Comparison of ENCODE assay signal across 31 cellular contexts in the genomic region with DNA sequence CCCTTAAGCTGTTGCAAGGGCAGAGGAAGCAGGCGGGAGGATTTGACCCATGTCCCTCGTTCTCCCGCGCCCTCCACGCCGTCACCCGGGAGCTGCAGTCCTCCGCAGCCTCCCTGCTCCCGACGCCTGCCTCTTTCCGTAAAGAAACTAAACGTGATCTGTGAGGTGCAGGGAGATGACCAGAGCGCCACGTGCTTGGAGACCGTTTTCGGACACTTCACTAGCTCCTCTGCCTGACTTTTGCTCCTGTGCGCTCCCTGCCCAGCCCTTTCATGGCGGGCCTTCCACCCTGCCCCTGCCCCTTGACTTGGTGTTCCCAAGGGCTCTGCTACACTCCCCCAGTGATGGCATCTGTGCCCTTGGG.
DNase-seq lines count a peak whose midpoint lies in the region; ATAC-seq, FAIRE-seq and TF ChIP-seq lines count a peak whose summit lies in the region.
"Had no signal": no experiment of that assay in that cellular context is flagged by ENCODE, and none has a peak within 500 bp of the region (broad histone marks: within the 10 kb centered on the region; RNA-seq: fewer than 3 reads in every experiment).

No MANE protein-coding gene starts in this region.

- H3K4me1 ChIP-seq in right atrium auricular region (no peaks in the 10 kb centered on the region), kidney (ENCODE audit: control insufficient read depth in 1 of 2, insufficient read depth in 1 of 2, low read depth in 1 of 2, low read length in 2 of 2) (peaks cover 4 to 6% of the 10 kb centered on the region in 2 donors), psoas muscle (no peaks in the 10 kb centered on the region)

- peaks cover 44% of the 10 kb centered on the region for H3K27me3 Mint-ChIP-seq in T-helper 17 cell
- H3K27me3 Mint-ChIP-seq: CD4-positive, CD25-positive, alpha-beta regulatory T cell had no signal

- H3K4me1 Mint-ChIP-seq in T-helper 17 cell: no peaks in the 10 kb centered on the region
- H3K4me1 Mint-ChIP-seq: activated naive CD4-positive, alpha-beta T cell treated with anti-CD3 and anti-CD28 coated beads, Interleukin-2, amount 50 U/mL, for 24 hours; CD4-positive, CD25-positive, alpha-beta regulatory T cell; stimulated activated memory B cell treated with anti-CD40 and anti-IgM and Interleukin-4, amounts not matched to agents 10 μg/mL and 1 μg/mL and 100 μg/mL, for 72 hours had no signal

- H3K9me3 ChIP-seq in right atrium auricular region: no peaks in the 10 kb centered on the region
- no peaks in the 10 kb centered on the region for H3K9me3 ChIP-seq in kidney (ENCODE audit: control insufficient read depth in 1 of 2, low read length in 2 of 2)
- H3K9me3 ChIP-seq in psoas muscle: no peaks in the 10 kb centered on the region
- no peaks in the 10 kb centered on the region for H3K9me3 ChIP-seq in T-helper 17 cell (ENCODE audit: control insufficient read depth, low read length, poor library complexity, severe bottlenecking)
- H3K9me3 ChIP-seq: MG63, testis had no signal

- no peak overlapping the region for H3K27ac Mint-ChIP-seq in T-helper 17 cell
- H3K27ac Mint-ChIP-seq: activated CD4-positive, alpha-beta memory T cell treated with anti-CD3 and anti-CD28 coated beads for 36 hours; activated naive CD4-positive, alpha-beta T cell treated with anti-CD3 and anti-CD28 coated beads, Interleukin-2, amount 50 U/mL, for 24 hours; activated T-helper 2 cell treated with anti-CD3 and anti-CD28 coated beads, Interferon-gamma antibody, Interleukin-2, Interleukin-4, amounts not matched to agents 10 μg/mL and 5 μg/mL and 100 μg/mL, durations not matched to agents 14 hours and 24 hours and 36 hours; CD4-positive, CD25-positive, alpha-beta regulatory T cell; naive thymus-derived CD4-positive, alpha-beta T cell; stimulated activated memory B cell treated with anti-CD40 and anti-IgM and Interleukin-4, amounts not matched to agents 10 μg/mL and 1 μg/mL and 100 μg/mL, for 72 hours had no signal

- WGBS in psoas muscle, 3 donors: 56 to 67% (median 67%) methylated on average over 18 of the region's 18 CpGs

- no peak overlapping the region for H3K27ac ChIP-seq in right atrium auricular region
- no peak overlapping the region for H3K27ac ChIP-seq in kidney (ENCODE audit: low read depth in 2 of 2, low read length in 2 of 2)
- H3K27ac ChIP-seq in psoas muscle: no peak overlapping the region
- H3K27ac ChIP-seq: cardiac muscle cell, testis had no signal

- H3K27me3 ChIP-seq in right atrium auricular region (no peaks in the 10 kb centered on the region), psoas muscle (ENCODE audit: insufficient read depth in 3 of 3, low read length in 2 of 3) (peaks cover 0 to 15% (median 3%) of the 10 kb centered on the region in 3 donors)
- H3K27me3 ChIP-seq: cardiac muscle cell, MG63, testis had no signal

- intact Hi-C loops in Right ventricle myocardium superior (cut with DNase I) (no loop called here), kidney (cut with DNase I) (no loop called here), psoas muscle (cut with DNase I) (no loop called here)

- H3K36me3 ChIP-seq in right atrium auricular region: no peaks in the 10 kb centered on the region
- H3K36me3 ChIP-seq in kidney (ENCODE audit: control insufficient read depth in 1 of 2, insufficient read depth in 2 of 2, low read length in 2 of 2): no peaks in the 10 kb centered on the region
- H3K36me3 ChIP-seq in psoas muscle (ENCODE audit: insufficient read depth in 1 of 2, low read depth in 1 of 2): no peaks in the 10 kb centered on the region
- H3K36me3 ChIP-seq: cardiac muscle cell, MG63 had no signal

- H3K4me3 ChIP-seq in right atrium auricular region: peak overlapping the region in 1 of 2 donors; percentile 39
- peak overlapping the region; percentile 51 to 53 for H3K4me3 ChIP-seq in kidney (ENCODE audit: low read length in 2 of 2)
- H3K4me3 ChIP-seq in psoas muscle: peak overlapping the region; percentile 25
- H3K4me3 ChIP-seq: cardiac muscle cell, MG63 had no signal

- peak; percentile 72 for ATAC-seq in Right ventricle myocardium superior (ENCODE audit: poor library complexity)
- ATAC-seq in psoas muscle: no peak
- ATAC-seq in HG02623 (IDR thresholded peaks at IDR 0.05; ENCODE audit: unreplicated experiment): no peak
- ATAC-seq in GM19324 (IDR thresholded peaks at IDR 0.05; ENCODE audit: low FRiP score, unreplicated experiment): no peak
- no peak for ATAC-seq in T-helper 17 cell
- ATAC-seq: activated CD4-positive, CD25-positive, alpha-beta regulatory T cell treated with anti-CD3 and anti-CD28 coated beads, Interleukin-2, amount 50 U/mL, for 24 hours; HCT116; left colon; naive thymus-derived CD4-positive, alpha-beta T cell; Panc1; stimulated activated memory B cell treated with anti-CD40 and anti-IgM and Interleukin-4, amounts not matched to agents 10 μg/mL and 1 μg/mL and 100 μg/mL, for 72 hours had no signal

- no peak for FAIRE-seq in kidney (lab: Jason Lieb, UNC)
- FAIRE-seq: endometrium, frontal cortex had no signal

- no peak for TF ChIP-seq CTCF in right atrium auricular region (IDR thresholded peaks at IDR 0.05)
- TF ChIP-seq CTCF in kidney (IDR thresholded peaks at IDR 0.05; ENCODE audit: borderline replicate concordance, extremely low read depth, insufficient read depth): no peak
- TF ChIP-seq CTCF in psoas muscle (IDR thresholded peaks at IDR 0.05): no peak

- DNase-seq in Right ventricle myocardium superior: peak; percentile 47
- no peak for DNase-seq in right atrium auricular region (ENCODE audit: low spot score)
- no peak for DNase-seq in kidney
- no peak for DNase-seq in psoas muscle
- no peak for DNase-seq in RKO (ENCODE audit: low spot score)
- DNase-seq in T-helper 17 cell: no peak
- DNase-seq: activated CD4-positive, alpha-beta memory T cell treated with anti-CD3 and anti-CD28 coated beads for 36 hours; activated CD8-positive, alpha-beta memory T cell treated with anti-CD3 and anti-CD28 coated beads, Interleukin-2, amount 50 U/mL, for 4 hours; CD4-positive, CD25-positive, alpha-beta regulatory T cell; hippocampal formation; KBM-7; left colon; MG63; naive thymus-derived CD4-positive, alpha-beta T cell; NCI-H1105 treated with DMSO at 0.1 percent for 48 hours; NCI-H2029; NCI-H526 treated with DMSO at 0.1 percent for 48 hours; occipital lobe; stimulated activated CD4-positive, alpha-beta T cell treated with anti-CD3 and anti-CD28 coated beads, Interleukin-4, amount 100 ng/mL, for 4 hours; testis had no signal

- H3K9ac ChIP-seq in kidney (ENCODE audit: low read length in 2 of 2): no peak overlapping the region

- no peaks in the 10 kb centered on the region for H3K36me3 Mint-ChIP-seq in T-helper 17 cell (ENCODE audit: low read depth)
- H3K36me3 Mint-ChIP-seq: activated CD4-positive, alpha-beta memory T cell treated with anti-CD3 and anti-CD28 coated beads for 36 hours; activated naive CD4-positive, alpha-beta T cell treated with anti-CD3 and anti-CD28 coated beads, Interleukin-2, amount 50 U/mL, for 24 hours; CD4-positive, CD25-positive, alpha-beta regulatory T cell; naive thymus-derived CD4-positive, alpha-beta T cell; stimulated activated memory B cell treated with anti-CD40 and anti-IgM and Interleukin-4, amounts not matched to agents 10 μg/mL and 1 μg/mL and 100 μg/mL, for 72 hours had no signal

- no peak overlapping the region for H3K4me3 Mint-ChIP-seq in T-helper 17 cell
- H3K4me3 Mint-ChIP-seq: activated CD4-positive, alpha-beta memory T cell treated with anti-CD3 and anti-CD28 coated beads for 36 hours; activated naive CD4-positive, alpha-beta T cell treated with anti-CD3 and anti-CD28 coated beads, Interleukin-2, amount 50 U/mL, for 24 hours; CD4-positive, CD25-positive, alpha-beta regulatory T cell; naive thymus-derived CD4-positive, alpha-beta T cell; stimulated activated memory B cell treated with anti-CD40 and anti-IgM and Interleukin-4, amounts not matched to agents 10 μg/mL and 1 μg/mL and 100 μg/mL, for 72 hours had no signal
